In the genomic region with DNA sequence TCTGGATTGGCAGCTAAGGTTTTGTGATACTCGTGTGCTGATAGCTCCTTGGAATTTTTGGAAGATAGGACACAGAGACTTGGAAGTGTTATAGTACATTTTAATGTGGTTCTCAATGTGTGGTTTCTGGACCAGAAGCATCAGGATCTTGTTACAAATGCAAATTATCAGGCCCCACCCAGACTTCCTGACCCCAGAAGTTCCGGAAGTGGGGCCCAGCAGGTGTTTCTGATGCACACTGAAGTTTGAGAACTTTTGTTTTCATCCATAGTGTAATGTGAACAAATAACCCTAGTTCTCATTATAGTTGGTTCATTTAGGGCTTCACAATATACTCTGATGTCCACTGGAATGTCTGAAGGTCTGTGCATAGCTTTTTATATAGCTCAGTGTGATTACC, we compare ENCODE assay signal across 11 cellular contexts. TPM values are rescaled to one million over a fixed set of nuclear protein-coding genes. Genes with fewer than 3 reads are reported as not detected.
DNase-seq lines count a peak whose midpoint lies in the region; ATAC-seq and TF ChIP-seq lines count a peak whose summit lies in the region.
"Had no signal": no experiment of that assay in that cellular context is flagged by ENCODE, and none has a peak within 500 bp of the region (broad histone marks: within the 10 kb centered on the region; RNA-seq: fewer than 3 reads in every experiment).

No MANE protein-coding gene starts in this region.

- no peaks in the 10 kb centered on the region for H3K4me1 ChIP-seq in upper lobe of right lung
- H3K4me1 ChIP-seq: right atrium auricular region had no signal

- H3K9me3 Mint-ChIP-seq in CD4-positive, alpha-beta T cell = no peaks in the 10 kb centered on the region
- H3K9me3 Mint-ChIP-seq in activated CD8-positive, alpha-beta T cell treated with anti-CD3 and anti-CD28 coated beads for 36 hours = no peaks in the 10 kb centered on the region

- no peaks in the 10 kb centered on the region for H3K9me3 ChIP-seq in CD4-positive, alpha-beta T cell (ENCODE audit: control insufficient read depth, low read length)
- H3K9me3 ChIP-seq in upper lobe of right lung = no peaks in the 10 kb centered on the region
- H3K9me3 ChIP-seq: right atrium auricular region had no signal

- peak overlapping the region; percentile 54 for H3K4me3 Mint-ChIP-seq in CD4-positive, alpha-beta T cell
- no peak overlapping the region for H3K4me3 Mint-ChIP-seq in activated CD8-positive, alpha-beta T cell treated with anti-CD3 and anti-CD28 coated beads for 36 hours

- H3K4me1 Mint-ChIP-seq in CD4-positive, alpha-beta T cell (ENCODE audit: low read depth) = peaks cover 19% of the 10 kb centered on the region
- H3K4me1 Mint-ChIP-seq in activated CD8-positive, alpha-beta T cell treated with anti-CD3 and anti-CD28 coated beads for 36 hours (ENCODE audit: low read depth) = peaks cover 10% of the 10 kb centered on the region

- peak overlapping the region; percentile 41 for H3K27ac ChIP-seq in CD4-positive, alpha-beta T cell (ENCODE audit: low read depth, low read length)
- no peak overlapping the region for H3K27ac ChIP-seq in upper lobe of right lung
- H3K27ac ChIP-seq: right atrium auricular region had no signal

- H3K27ac Mint-ChIP-seq in CD4-positive, alpha-beta T cell = peak overlapping the region; percentile 84
- peak overlapping the region; percentile 53 for H3K27ac Mint-ChIP-seq in activated CD8-positive, alpha-beta T cell treated with anti-CD3 and anti-CD28 coated beads for 36 hours

- H3K36me3 Mint-ChIP-seq in CD4-positive, alpha-beta T cell (ENCODE audit: low read depth) = no peaks in the 10 kb centered on the region
- H3K36me3 Mint-ChIP-seq in activated CD8-positive, alpha-beta T cell treated with anti-CD3 and anti-CD28 coated beads for 36 hours (ENCODE audit: low read depth) = no peaks in the 10 kb centered on the region

- no peak for TF ChIP-seq CTCF in CD4-positive, alpha-beta T cell (IDR thresholded peaks at IDR 0.05)
- TF ChIP-seq CTCF in activated CD8-positive, alpha-beta T cell treated with anti-CD3 and anti-CD28 coated beads for 36 hours (IDR thresholded peaks at IDR 0.05) = no peak
- no peak for TF ChIP-seq CTCF in upper lobe of right lung (IDR thresholded peaks at IDR 0.05)
- no peak for TF ChIP-seq CTCF in omental fat pad (IDR thresholded peaks at IDR 0.05)

- peak in 5 of 10 experiments; percentile 3 to 15 (median 5) for DNase-seq in CD4-positive, alpha-beta T cell
- DNase-seq in activated CD8-positive, alpha-beta T cell treated with anti-CD3 and anti-CD28 coated beads for 36 hours = peak; percentile 12
- DNase-seq in RKO (ENCODE audit: low spot score) (no peak), upper lobe of right lung (no peak), omental fat pad (ENCODE audit: low spot score) (no peak), T-helper 9 cell (no peak)

- no peaks in the 10 kb centered on the region for H3K27me3 ChIP-seq in CD4-positive, alpha-beta T cell (ENCODE audit: control insufficient read depth, insufficient read depth, low read length)
- no peaks in the 10 kb centered on the region for H3K27me3 ChIP-seq in upper lobe of right lung
- H3K27me3 ChIP-seq: right atrium auricular region had no signal

- H3K36me3 ChIP-seq in upper lobe of right lung = no peaks in the 10 kb centered on the region
- H3K36me3 ChIP-seq: right atrium auricular region had no signal

- POLR2A ChIA-PET in CD4-positive, alpha-beta T cell (lab: Charles Lee) = interaction anchor here (0.6 to 0.8 kb wide), 2 partner anchors 23 to 49 kb away, joined by 3 read pairs; a partner anchor contains a TSS
- POLR2A ChIA-PET in activated CD8-positive, alpha-beta T cell treated with anti-CD3 and anti-CD28 coated beads for 36 hours (lab: Charles Lee) = no interaction called here

- H3K27me3 Mint-ChIP-seq in CD4-positive, alpha-beta T cell = no peaks in the 10 kb centered on the region
- no peaks in the 10 kb centered on the region for H3K27me3 Mint-ChIP-seq in activated CD8-positive, alpha-beta T cell treated with anti-CD3 and anti-CD28 coated beads for 36 hours

- intact Hi-C loops in CD4-positive, alpha-beta T cell (cut with DNase I, micrococcal nuclease) = no loop called here
- intact Hi-C loops in activated CD8-positive, alpha-beta T cell treated with anti-CD3 and anti-CD28 coated beads for 36 hours (cut with micrococcal nuclease) = no loop called here
- intact Hi-C loops in upper lobe of right lung (cut with DNase I) = no loop called here

- ATAC-seq in CD4-positive, alpha-beta T cell (ENCODE audit: poor library complexity) = peak; percentile 71
- ATAC-seq in GM19023 (IDR thresholded peaks at IDR 0.05; ENCODE audit: unreplicated experiment) (peak; percentile 57), HG03025 (IDR thresholded peaks at IDR 0.05; ENCODE audit: low FRiP score, unreplicated experiment) (peak; percentile 66), upper lobe of right lung (no peak), omental fat pad (ENCODE audit: low FRiP score) (no peak)
- no peak for ATAC-seq in activated CD8-positive, alpha-beta T cell treated with anti-CD3 and anti-CD28 coated beads for 36 hours

- H3K4me3 ChIP-seq in upper lobe of right lung = no peak overlapping the region
- H3K4me3 ChIP-seq: right atrium auricular region had no signal

- CTCF ChIA-PET in CD4-positive, alpha-beta T cell (lab: Charles Lee) = no interaction called here
- CTCF ChIA-PET in activated CD8-positive, alpha-beta T cell treated with anti-CD3 and anti-CD28 coated beads for 36 hours (lab: Charles Lee) = no interaction called here

RNA-seq across cellular contexts. Expression of a gene that starts 49.6 kb away (rescaled TPM):
- 10 to 100 TPM; 13.4 to 15.4 TPM for total RNA-seq in CD4-positive, alpha-beta T cell
- total RNA-seq in activated CD8-positive, alpha-beta T cell treated with anti-CD3 and anti-CD28 coated beads for 36 hours = 10 to 100 TPM; 22.9 to 23.3 TPM
- 138 TPM for total RNA-seq in upper lobe of right lung
- 100 to 1,000 TPM; 111 to 123 (median 117) TPM for total RNA-seq in omental fat pad

RNA-seq across cellular contexts. Expression of a gene that starts 57.6 kb away (rescaled TPM):
- total RNA-seq in CD4-positive, alpha-beta T cell = not detected
- not detected for total RNA-seq in activated CD8-positive, alpha-beta T cell treated with anti-CD3 and anti-CD28 coated beads for 36 hours
- total RNA-seq in upper lobe of right lung (not detected), omental fat pad (not detected)
- total RNA-seq: astrocyte, mononuclear cell had no signal

Comparison
In these comparisons a context has a peak if more than half of its experiments do, and no peak if none do; other contexts are left out.
1. ATAC-seq: peak in CD4-positive, alpha-beta T cell (single experiment), GM19023 (single experiment) and HG03025 (single experiment); none in activated CD8-positive, alpha-beta T cell treated with anti-CD3 and anti-CD28 coated beads for 36 hours (single experiment), upper lobe of right lung (single experiment) and omental fat pad (single experiment).